ENCODE assay signal across 11 cellular contexts in genomic region chr1:161671824-161672141, GRCh38. TPM values are rescaled to one million over a fixed set of nuclear protein-coding genes. Genes with fewer than 3 reads are reported as not detected.
"Had no signal": no experiment of that assay in that cellular context is flagged by ENCODE, and none has a peak within 500 bp of the region (broad histone marks: within the 10 kb centered on the region; RNA-seq: fewer than 3 reads in every experiment).

No MANE protein-coding gene starts in this region.

RNA-seq across cellular contexts. Expression of gene FCGR2B, which starts 8.8 kb away (rescaled TPM):
- total RNA-seq: dermis blood vessel endothelial cell, myocyte, osteocyte, smooth muscle cell had no signal
- polyA plus RNA-seq: smooth muscle cell had no signal

RNA-seq across cellular contexts. Expression of gene FCRLA, which starts 35.2 kb away (rescaled TPM):
- total RNA-seq: frontal cortex, mesenteric fat pad, osteocyte, prostate gland, smooth muscle cell, testis had no signal
- polyA plus RNA-seq: smooth muscle cell, urinary bladder had no signal

RNA-seq across cellular contexts. Expression of gene FCGR3B, which starts 40.8 kb away (rescaled TPM):
- total RNA-seq: dermis blood vessel endothelial cell; myocyte; naive thymus-derived CD8-positive, alpha-beta T cell; osteocyte; smooth muscle cell had no signal

RNA-seq across cellular contexts. Expression of gene FCRLB, which starts 49.6 kb away (rescaled TPM):
- total RNA-seq: left colon had no signal
